In the genomic region with DNA sequence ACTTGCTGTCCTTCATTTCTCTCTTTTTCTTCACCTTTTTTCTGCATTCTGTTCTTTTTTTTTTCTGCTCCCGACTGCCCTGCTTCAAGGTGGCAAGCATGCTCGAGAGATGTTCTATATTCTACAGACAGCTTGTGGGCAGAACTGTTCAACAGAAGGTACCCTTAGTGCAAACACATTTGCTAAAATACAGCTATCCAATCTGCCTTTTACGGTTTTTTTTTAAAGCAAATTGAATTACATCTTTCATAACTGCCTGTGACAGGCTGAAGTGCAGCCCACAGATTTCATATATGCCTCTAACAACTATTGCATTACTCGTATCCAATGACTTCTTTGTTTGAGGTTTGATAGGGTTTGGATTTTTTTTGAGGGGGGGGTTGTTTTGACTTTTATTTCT, we compare ENCODE assay signal across 12 cellular contexts.
"Had no signal": no experiment of that assay in that cellular context is flagged by ENCODE, and none has a peak within 500 bp of the region (broad histone marks: within the 10 kb centered on the region; RNA-seq: fewer than 3 reads in every experiment).

No MANE protein-coding gene starts in this region.

- H3K36me3 Mint-ChIP-seq: stimulated activated effector memory CD8-positive, alpha-beta T cell treated with anti-CD3 and anti-CD28 coated beads, Interleukin-12 subunit alpha, Interleukin-12 subunit beta, amount 100 ng/mL, for 72 hours; WTC11 had no signal

- H3K27ac Mint-ChIP-seq: activated CD8-positive, alpha-beta T cell treated with anti-CD3 and anti-CD28 coated beads, Interleukin-2, amount 10 ng/mL, durations not matched to agents 7 days and 5 days; activated naive CD4-positive, alpha-beta T cell treated with anti-CD3 and anti-CD28 coated beads for 36 hours; activated T-helper 17 cell treated with anti-CD3 and anti-CD28 coated beads, Interleukin-2, amount 50 U/mL, for 72 hours; stimulated activated effector memory CD8-positive, alpha-beta T cell treated with anti-CD3 and anti-CD28 coated beads, Interleukin-12 subunit alpha, Interleukin-12 subunit beta, amount 100 ng/mL, for 72 hours; T-helper 17 cell had no signal

- H3K9me3 Mint-ChIP-seq: activated naive CD4-positive, alpha-beta T cell treated with anti-CD3 and anti-CD28 coated beads for 36 hours; WTC11 had no signal

- H3K4me1 Mint-ChIP-seq: activated T-helper 17 cell treated with anti-CD3 and anti-CD28 coated beads, Interleukin-2, amount 50 U/mL, for 72 hours; stimulated activated effector memory CD8-positive, alpha-beta T cell treated with anti-CD3 and anti-CD28 coated beads, Interleukin-12 subunit alpha, Interleukin-12 subunit beta, amount 100 ng/mL, for 72 hours had no signal

- DNase-seq: activated CD4-positive, alpha-beta T cell treated with anti-CD3 and anti-CD28 coated beads for 48 hours; activated CD8-positive, alpha-beta memory T cell treated with anti-CD3 and anti-CD28 coated beads, Interleukin-2, amount 50 U/mL, for 48 hours; activated CD8-positive, alpha-beta T cell treated with anti-CD3 and anti-CD28 coated beads, Interleukin-2, amount 10 ng/mL, durations not matched to agents 7 days and 5 days; activated naive CD4-positive, alpha-beta T cell treated with anti-CD3 and anti-CD28 coated beads for 36 hours; islet precursor cell; T-helper 17 cell had no signal

- H3K4me3 Mint-ChIP-seq: activated CD8-positive, alpha-beta T cell treated with anti-CD3 and anti-CD28 coated beads, Interleukin-2, amount 10 ng/mL, durations not matched to agents 7 days and 5 days; activated naive CD4-positive, alpha-beta T cell treated with anti-CD3 and anti-CD28 coated beads for 36 hours; activated T-helper 17 cell treated with anti-CD3 and anti-CD28 coated beads, Interleukin-2, amount 50 U/mL, for 72 hours; stimulated activated effector memory CD8-positive, alpha-beta T cell treated with anti-CD3 and anti-CD28 coated beads, Interleukin-12 subunit alpha, Interleukin-12 subunit beta, amount 100 ng/mL, for 72 hours; T-helper 17 cell; WTC11 had no signal

- H3K9me3 ChIP-seq: heart left ventricle had no signal

- ATAC-seq: activated CD8-positive, alpha-beta T cell treated with anti-CD3 and anti-CD28 coated beads, Interleukin-2, amount 10 ng/mL, durations not matched to agents 7 days and 5 days; activated T-helper 17 cell treated with anti-CD3 and anti-CD28 coated beads, Interleukin-2, amount 50 U/mL, for 72 hours; stimulated activated effector memory CD8-positive, alpha-beta T cell treated with anti-CD3 and anti-CD28 coated beads, Interleukin-12 subunit alpha, Interleukin-12 subunit beta, amount 100 ng/mL, for 72 hours; T-helper 17 cell had no signal

- FAIRE-seq: endothelial cell of umbilical vein had no signal

- H3K36me3 ChIP-seq: brain microvascular endothelial cell, heart left ventricle had no signal

- H3K27ac ChIP-seq: brain microvascular endothelial cell had no signal

- H3K27me3 ChIP-seq: brain microvascular endothelial cell, heart left ventricle had no signal
